Comparison of ENCODE assay signal across 8 cellular contexts in the genomic region with DNA sequence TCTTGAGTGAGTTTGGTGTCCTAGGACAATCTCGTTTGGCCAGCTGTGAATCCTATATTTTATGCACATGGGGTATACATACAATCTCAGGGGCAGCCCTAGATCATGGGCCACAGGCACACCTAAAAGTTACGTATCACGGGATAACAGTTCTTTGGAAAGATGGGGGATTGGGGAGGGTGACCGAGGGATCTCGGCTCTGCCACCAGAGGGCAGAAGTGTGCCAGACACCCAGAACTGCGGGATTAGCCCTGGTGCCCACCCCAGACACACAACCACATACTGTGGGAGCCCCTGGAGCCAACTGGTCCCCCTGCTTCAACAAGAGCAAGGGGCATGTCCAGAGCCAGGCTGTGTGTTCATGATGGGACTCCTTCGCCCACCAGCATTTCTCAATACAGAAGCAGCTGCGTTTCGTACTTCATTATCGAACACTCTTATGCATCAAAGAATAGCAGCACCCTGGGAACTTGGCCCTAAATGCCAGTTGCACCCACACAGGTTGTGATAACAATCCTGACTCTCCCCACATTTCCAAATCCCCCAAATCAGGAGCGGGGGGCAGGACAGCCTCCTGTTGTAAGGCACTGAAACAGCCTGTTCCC. TPM values are rescaled to one million over a fixed set of nuclear protein-coding genes. Genes with fewer than 3 reads are reported as not detected.
DNase-seq lines count a peak whose midpoint lies in the region; ATAC-seq and TF ChIP-seq lines count a peak whose summit lies in the region.

No MANE protein-coding gene starts in this region.

- CTCF ChIA-PET in activated CD8-positive, alpha-beta memory T cell treated with anti-CD3 and anti-CD28 coated beads, Interleukin-2, amount 10 ng/mL, durations not matched to agents 7 days and 5 days (lab: Charles Lee): interaction anchor here (0.7 to 1.5 kb wide), 6 partner anchors 9 to 100 kb away, joined by 3 read pairs; no protein-coding TSS in a partner anchor

- DNase-seq in GM10266 (ENCODE audit: extremely low spot score): peak; percentile 64
- peak; percentile 46 for DNase-seq in NCI-H1105 (lab: John Stamatoyannopoulos, UW)
- peak; percentile 43 for DNase-seq in activated CD8-positive, alpha-beta memory T cell treated with anti-CD3 and anti-CD28 coated beads, Interleukin-2, amount 10 ng/mL, durations not matched to agents 7 days and 5 days
- peak; percentile 69 for DNase-seq in germinal center (ENCODE audit: low spot score)
- peak; percentile 51 to 61 for DNase-seq in stimulated activated CD4-positive, alpha-beta T cell treated with anti-CD3 and anti-CD28 coated beads, Interleukin-2, amount 100 ng/mL, for 24 hours

- no peak overlapping the region for H3K27ac Mint-ChIP-seq in activated CD8-positive, alpha-beta memory T cell treated with anti-CD3 and anti-CD28 coated beads, Interleukin-2, amount 10 ng/mL, durations not matched to agents 7 days and 5 days

- peaks cover 5% of the 10 kb centered on the region for H3K4me1 Mint-ChIP-seq in activated CD8-positive, alpha-beta memory T cell treated with anti-CD3 and anti-CD28 coated beads, Interleukin-2, amount 10 ng/mL, durations not matched to agents 7 days and 5 days

- no peaks in the 10 kb centered on the region for H3K27me3 Mint-ChIP-seq in activated CD8-positive, alpha-beta memory T cell treated with anti-CD3 and anti-CD28 coated beads, Interleukin-2, amount 10 ng/mL, durations not matched to agents 7 days and 5 days

- H3K9me3 Mint-ChIP-seq in activated CD8-positive, alpha-beta memory T cell treated with anti-CD3 and anti-CD28 coated beads, Interleukin-2, amount 10 ng/mL, durations not matched to agents 7 days and 5 days (ENCODE audit: low read depth): no peaks in the 10 kb centered on the region

- peak; percentile 77 for TF ChIP-seq CTCF in GM10266 (IDR thresholded peaks at IDR 0.05; ENCODE audit: control insufficient read depth, insufficient read depth, low read depth, missing control alignments)

- no peak for ATAC-seq in activated CD8-positive, alpha-beta memory T cell treated with anti-CD3 and anti-CD28 coated beads, Interleukin-2, amount 10 ng/mL, durations not matched to agents 7 days and 5 days
- ATAC-seq in GM19397 (IDR thresholded peaks at IDR 0.05; ENCODE audit: unreplicated experiment) (no peak), HG02938 (IDR thresholded peaks at IDR 0.05; ENCODE audit: unreplicated experiment) (no peak), GM18861 (IDR thresholded peaks at IDR 0.05; ENCODE audit: unreplicated experiment) (no peak)

- H3K36me3 Mint-ChIP-seq in activated CD8-positive, alpha-beta memory T cell treated with anti-CD3 and anti-CD28 coated beads, Interleukin-2, amount 10 ng/mL, durations not matched to agents 7 days and 5 days: no peaks in the 10 kb centered on the region

- no peak overlapping the region for H3K4me3 Mint-ChIP-seq in activated CD8-positive, alpha-beta memory T cell treated with anti-CD3 and anti-CD28 coated beads, Interleukin-2, amount 10 ng/mL, durations not matched to agents 7 days and 5 days

RNA-seq across cellular contexts. Expression of gene TMCO4, which starts 37.4 kb away (rescaled TPM):
- 10 to 100 TPM; 18.4 to 18.6 TPM for total RNA-seq in activated CD8-positive, alpha-beta memory T cell treated with anti-CD3 and anti-CD28 coated beads, Interleukin-2, amount 10 ng/mL, durations not matched to agents 7 days and 5 days

RNA-seq across cellular contexts. Expression of gene RNF186, which starts 52.8 kb away (rescaled TPM):
- total RNA-seq in activated CD8-positive, alpha-beta memory T cell treated with anti-CD3 and anti-CD28 coated beads, Interleukin-2, amount 10 ng/mL, durations not matched to agents 7 days and 5 days: not detected
